Comparison of ENCODE assay signal across 9 cellular contexts in the genomic region with DNA sequence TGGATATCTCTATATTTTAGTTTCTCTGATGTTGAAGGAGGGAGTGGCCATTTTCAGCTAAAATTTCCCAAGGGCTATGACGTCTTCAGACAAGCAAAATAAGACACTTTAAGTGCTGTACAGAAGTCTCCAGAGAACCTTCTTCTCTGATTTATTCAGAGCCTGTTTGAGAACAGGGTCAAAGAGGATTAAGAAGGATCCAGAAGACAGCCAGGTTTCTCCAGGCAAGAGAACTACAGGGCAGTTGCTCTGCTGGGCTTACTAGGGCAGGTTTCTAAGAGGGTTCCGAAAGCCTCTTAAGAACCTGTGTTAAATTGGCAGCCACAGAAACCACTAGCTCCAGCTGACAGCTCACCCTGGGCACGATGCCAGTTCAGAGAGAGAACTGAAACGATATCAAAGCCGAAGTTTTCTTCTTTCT. TPM values are rescaled to one million over a fixed set of nuclear protein-coding genes. Genes with fewer than 3 reads are reported as not detected.
DNase-seq lines count a peak whose midpoint lies in the region; ATAC-seq and TF ChIP-seq lines count a peak whose summit lies in the region.
"Had no signal": no experiment of that assay in that cellular context is flagged by ENCODE, and none has a peak within 500 bp of the region (broad histone marks: within the 10 kb centered on the region; RNA-seq: fewer than 3 reads in every experiment).

No MANE protein-coding gene starts in this region.

- H3K4me3 Mint-ChIP-seq in chondrocyte (ENCODE audit: unreplicated experiment) (peak overlapping the region; percentile 73), mesothelial cell of epicardium (peak overlapping the region; percentile 61)

- H3K4me1 Mint-ChIP-seq in chondrocyte (ENCODE audit: low read depth) = peaks cover 34% of the 10 kb centered on the region
- H3K4me1 Mint-ChIP-seq in mesothelial cell of epicardium = peaks cover 60% of the 10 kb centered on the region

- no peaks in the 10 kb centered on the region for H3K9me3 Mint-ChIP-seq in chondrocyte (ENCODE audit: low read depth)
- H3K9me3 Mint-ChIP-seq in mesothelial cell of epicardium = peaks cover 3% of the 10 kb centered on the region

- TF ChIP-seq CTCF in chondrocyte (IDR thresholded peaks at IDR 0.05) (no peak), mesothelial cell of epicardium (IDR thresholded peaks at IDR 0.05; ENCODE audit: unreplicated experiment) (no peak)

- H3K27ac Mint-ChIP-seq in chondrocyte (ENCODE audit: unreplicated experiment) (peak overlapping the region; percentile 90), mesothelial cell of epicardium (peak overlapping the region; percentile 99)

- H3K27me3 Mint-ChIP-seq in chondrocyte (ENCODE audit: low read depth) (no peaks in the 10 kb centered on the region), mesothelial cell of epicardium (ENCODE audit: low read depth) (no peaks in the 10 kb centered on the region)

- ATAC-seq in GM18502 (IDR thresholded peaks at IDR 0.05; ENCODE audit: poor library complexity, unreplicated experiment) = peak; percentile 98
- ATAC-seq in HG02678 (IDR thresholded peaks at IDR 0.05; ENCODE audit: unreplicated experiment) = peak; percentile 99

- H3K36me3 Mint-ChIP-seq in chondrocyte (ENCODE audit: low read depth) (peaks cover 6% of the 10 kb centered on the region), mesothelial cell of epicardium (peaks cover 10% of the 10 kb centered on the region)

- DNase-seq in NCI-H128 (lab: John Stamatoyannopoulos, UW; ENCODE audit: unreplicated experiment) = peak; percentile 70
- DNase-seq in activated CD4-positive, alpha-beta T cell treated with anti-CD3 and anti-CD28 coated beads for 24 hours (ENCODE audit: low read depth in 2 of 2) = peak; percentile 51 to 52
- no peak for DNase-seq in chondrocyte (ENCODE audit: low spot score)
- peak; percentile 44 to 75 for DNase-seq in mesothelial cell of epicardium (ENCODE audit: low spot score in 2 of 2, unreplicated experiment in 2 of 2)
- DNase-seq in stimulated activated CD8-positive, alpha-beta memory T cell treated with anti-CD3 and anti-CD28 coated beads, Interleukin-4, amount 100 ng/mL, for 1 hour (ENCODE audit: low read depth in 2 of 2, low spot score in 1 of 2) = peak; percentile 59 to 76
- DNase-seq in islet precursor cell = no peak

RNA-seq across cellular contexts. Expression of gene MGP, which starts 1.2 kb away (rescaled TPM):
- 158 to 215 TPM (median 213 TPM) in 3 replicates for total RNA-seq in chondrocyte
- 202 to 221 TPM (median 202 TPM) in 3 replicates for total RNA-seq in mesothelial cell of epicardium

RNA-seq across cellular contexts. Expression of gene ART4, which starts 41.1 kb away (rescaled TPM):
- total RNA-seq in chondrocyte (0.17 to 0.37 TPM in 2 of 3 replicates, not detected in the other), mesothelial cell of epicardium (2.3 to 2.4 TPM (median 2.4 TPM) in 3 replicates)

RNA-seq across cellular contexts. Expression of gene ERP27, which starts 53.9 kb away (rescaled TPM):
- total RNA-seq in chondrocyte (0.73 to 0.87 TPM (median 0.77 TPM) in 3 replicates), mesothelial cell of epicardium (55.2 to 60.4 TPM (median 58.1 TPM) in 3 replicates)
- total RNA-seq: temporal lobe had no signal

Comparison
In these comparisons a context has a peak if more than half of its experiments do, and no peak if none do; other contexts are left out.
1. DNase-seq: peak in NCI-H128 (single experiment), activated CD4-positive, alpha-beta T cell treated with anti-CD3 and anti-CD28 coated beads for 24 hours (2 of 2), mesothelial cell of epicardium (2 of 2) and stimulated activated CD8-positive, alpha-beta memory T cell treated with anti-CD3 and anti-CD28 coated beads, Interleukin-4, amount 100 ng/mL, for 1 hour (2 of 2); none in chondrocyte (single experiment) and islet precursor cell (single experiment).
2. RNA of gene ERP27, which starts 53.9 kb away (total RNA-seq): 55.2 to 60.4 TPM in mesothelial cell of epicardium; 0.73 to 0.87 TPM in chondrocyte; every median in the first group is over 10 times any median in the second.